24 cellular contexts compared by ENCODE assay signal in genomic region chr4:76767983-76768382, GRCh38.
A peak's percentile ranks its signal among the peaks of the same experiment; 100 is the strongest.
DNase-seq lines count a peak whose midpoint lies in the region; ATAC-seq and TF ChIP-seq lines count a peak whose summit lies in the region.
"Had no signal": no experiment of that assay in that cellular context is flagged by ENCODE, and none has a peak within 500 bp of the region (broad histone marks: within the 10 kb centered on the region; RNA-seq: fewer than 3 reads in every experiment).

No MANE protein-coding gene starts in this region.

- H3K27me3 ChIP-seq in GM23248 (replicated peaks; ENCODE audit: insufficient read depth) (no peaks in the 10 kb centered on the region), smooth muscle cell (ENCODE audit: low read depth) (no peaks in the 10 kb centered on the region), vagina (no peaks in the 10 kb centered on the region)
- H3K27me3 ChIP-seq: ascending aorta, pancreas had no signal

- ATAC-seq in SK-N-SH treated with all-trans-retinoic acid at 6 μM for 48 hours (peak; percentile 74), left ventricle myocardium superior (no peak)
- no peak for ATAC-seq in stimulated activated effector memory CD8-positive, alpha-beta T cell treated with anti-CD3 and anti-CD28 coated beads, Interleukin-12 subunit alpha, Interleukin-12 subunit beta, amount 100 ng/mL, for 72 hours
- ATAC-seq: T-helper 17 cell had no signal

- 20 to 30% methylated on average over 2 of the region's 2 CpGs for WGBS in GM23248 (ENCODE audit: low coverage in 1 of 2, low lambda C conversion rate in 2 of 2, missing lambda C conversion rate in 2 of 2), 2 experiments
- 1% methylated on average over 2 of the region's 2 CpGs for WGBS in smooth muscle cell (ENCODE audit: low lambda C conversion rate)

- in situ Hi-C loops in GM23248 (cut with MboI): no loop called here

- no peaks in the 10 kb centered on the region for H3K9me3 ChIP-seq in GM23248 (ENCODE audit: low read depth)
- no peaks in the 10 kb centered on the region for H3K9me3 ChIP-seq in smooth muscle cell (replicated peaks; ENCODE audit: low read depth)
- H3K9me3 ChIP-seq in vagina: no peaks in the 10 kb centered on the region
- H3K9me3 ChIP-seq: ascending aorta, pancreas had no signal

- H3K27ac ChIP-seq in GM23248: peak overlapping the region; percentile 54
- peak overlapping the region; percentile 85 for H3K27ac ChIP-seq in smooth muscle cell (ENCODE audit: low read depth)
- H3K27ac ChIP-seq in vagina: no peak overlapping the region
- H3K27ac ChIP-seq: ascending aorta, pancreas, RWPE1 had no signal

- no peaks in the 10 kb centered on the region for H3K9me2 ChIP-seq in GM23248 (ENCODE audit: insufficient read depth)

- H3K79me2 ChIP-seq in GM23248 (ENCODE audit: insufficient read depth): no peaks in the 10 kb centered on the region
- H3K79me2 ChIP-seq in smooth muscle cell (ENCODE audit: low read depth): no peaks in the 10 kb centered on the region

- H3K36me3 Mint-ChIP-seq in stimulated activated effector memory CD8-positive, alpha-beta T cell treated with anti-CD3 and anti-CD28 coated beads, Interleukin-12 subunit alpha, Interleukin-12 subunit beta, amount 100 ng/mL, for 72 hours: no peaks in the 10 kb centered on the region
- H3K36me3 Mint-ChIP-seq: CD14-positive monocyte had no signal

- no peak for TF ChIP-seq POLR2A in vagina (IDR thresholded peaks at IDR 0.05)

- peak overlapping the region; percentile 42 for H3K9ac ChIP-seq in GM23248
- H3K9ac ChIP-seq in smooth muscle cell (ENCODE audit: low read depth): peak overlapping the region; percentile 38

- H3K4me3 ChIP-seq in GM23248: no peak overlapping the region
- no peak overlapping the region for H3K4me3 ChIP-seq in fibroblast of the aortic adventitia (ENCODE audit: low read depth, low read length)
- no peak overlapping the region for H3K4me3 ChIP-seq in smooth muscle cell
- no peak overlapping the region for H3K4me3 ChIP-seq in vagina
- H3K4me3 ChIP-seq: ascending aorta, pancreas had no signal

- no peaks in the 10 kb centered on the region for H3K4me1 Mint-ChIP-seq in stimulated activated effector memory CD8-positive, alpha-beta T cell treated with anti-CD3 and anti-CD28 coated beads, Interleukin-12 subunit alpha, Interleukin-12 subunit beta, amount 100 ng/mL, for 72 hours
- H3K4me1 Mint-ChIP-seq: CD14-positive monocyte, T-helper 17 cell had no signal

- H3K36me3 ChIP-seq in GM23248 (ENCODE audit: low read depth) (peaks cover 22% of the 10 kb centered on the region; the same call in 1 of the 2 replicates), smooth muscle cell (ENCODE audit: low read depth) (no peaks in the 10 kb centered on the region), vagina (no peaks in the 10 kb centered on the region)

- intact Hi-C loops in vagina (cut with DNase I): no loop called here
- intact Hi-C loops in left ventricle myocardium superior (cut with micrococcal nuclease): no loop called here

- H3K4me2 ChIP-seq in GM23248 (ENCODE audit: unreplicated experiment) (peak overlapping the region; percentile 12), smooth muscle cell (peak overlapping the region; percentile 70)

- H4K20me1 ChIP-seq in GM23248 (ENCODE audit: insufficient read depth): no peaks in the 10 kb centered on the region
- no peaks in the 10 kb centered on the region for H4K20me1 ChIP-seq in smooth muscle cell (ENCODE audit: low read depth)

- H3K27ac Mint-ChIP-seq in stimulated activated effector memory CD8-positive, alpha-beta T cell treated with anti-CD3 and anti-CD28 coated beads, Interleukin-12 subunit alpha, Interleukin-12 subunit beta, amount 100 ng/mL, for 72 hours: no peak overlapping the region
- H3K27ac Mint-ChIP-seq: dendritic cell treated with granulocyte-macrophage colony-stimulating factor and Interleukin-4, amounts not matched to agents 40 ng/mL and 50 ng/mL, for 4 days; T-helper 17 cell had no signal

- H2AFZ ChIP-seq in GM23248 (no peak overlapping the region), smooth muscle cell (ENCODE audit: low read depth) (no peak overlapping the region)

- DNase-seq in GM23248 (peak; percentile 47), fibroblast of the aortic adventitia (ENCODE audit: low read depth) (peak; percentile 45), smooth muscle cell (lab: John Stamatoyannopoulos, UW; ENCODE audit: unreplicated experiment) (no peak), vagina (ENCODE audit: extremely low spot score in 2 of 2) (no peak), left ventricle myocardium superior (no peak)
- no peak for DNase-seq in stimulated activated effector memory CD8-positive, alpha-beta T cell treated with anti-CD3 and anti-CD28 coated beads, Interleukin-12 subunit alpha, Interleukin-12 subunit beta, amount 100 ng/mL, for 72 hours (ENCODE audit: low spot score in 2 of 2)
- DNase-seq: activated CD4-positive, CD25-positive, alpha-beta regulatory T cell treated with anti-CD3 and anti-CD28 coated beads, Interleukin-2, amount 50 U/mL, for 72 hours; activated CD8-positive, alpha-beta memory T cell treated with anti-CD3 and anti-CD28 coated beads, Interleukin-2, amount 50 U/mL, for 48 hours; activated naive CD4-positive, alpha-beta T cell; DND-41; erythroblast; H7; head of caudate nucleus; kidney; NCI-H1694; NCI-H345; pancreas; small intestine; T-helper 17 cell had no signal

- H3F3A ChIP-seq in GM23248 (ENCODE audit: insufficient read depth) (peaks cover 77% of the 10 kb centered on the region), smooth muscle cell (ENCODE audit: low read depth) (peaks cover 30% of the 10 kb centered on the region)

- H3K4me1 ChIP-seq in GM23248 (ENCODE audit: insufficient read depth): peaks cover 61% of the 10 kb centered on the region
- peaks cover 21% of the 10 kb centered on the region for H3K4me1 ChIP-seq in smooth muscle cell (ENCODE audit: low read depth)
- H3K4me1 ChIP-seq in vagina: no peaks in the 10 kb centered on the region
- H3K4me1 ChIP-seq: ascending aorta, pancreas had no signal

- TF ChIP-seq CTCF in fibroblast of the aortic adventitia (IDR thresholded peaks at IDR 0.05; ENCODE audit: insufficient read depth, low read length): no peak
- no peak for TF ChIP-seq CTCF in smooth muscle cell (IDR thresholded peaks at IDR 0.05; ENCODE audit: borderline replicate concordance, insufficient read depth, poor library complexity, severe bottlenecking)
- no peak for TF ChIP-seq CTCF in vagina (IDR thresholded peaks at IDR 0.05)

- no peak overlapping the region for H3K4me3 Mint-ChIP-seq in stimulated activated effector memory CD8-positive, alpha-beta T cell treated with anti-CD3 and anti-CD28 coated beads, Interleukin-12 subunit alpha, Interleukin-12 subunit beta, amount 100 ng/mL, for 72 hours
- H3K4me3 Mint-ChIP-seq: CD14-positive monocyte; dendritic cell treated with granulocyte-macrophage colony-stimulating factor and Interleukin-4, amounts not matched to agents 40 ng/mL and 50 ng/mL, for 4 days; T-helper 17 cell had no signal

- H3K9me3 Mint-ChIP-seq in stimulated activated effector memory CD8-positive, alpha-beta T cell treated with anti-CD3 and anti-CD28 coated beads, Interleukin-12 subunit alpha, Interleukin-12 subunit beta, amount 100 ng/mL, for 72 hours: no peaks in the 10 kb centered on the region
- H3K9me3 Mint-ChIP-seq: dendritic cell treated with granulocyte-macrophage colony-stimulating factor and Interleukin-4, amounts not matched to agents 40 ng/mL and 50 ng/mL, for 4 days had no signal

TF ChIP-seq in SK-N-SH treated with all-trans-retinoic acid at 6 μM for 48 hours, 23 proteins besides CTCF, POLR2A, EP300 and RAD21:
- TF ChIP-seq ISL1 (CRISPR knock-in tag; IDR thresholded peaks at IDR 0.05): peak; percentile 58
- TF ChIP-seq ESRRG (CRISPR knock-in tag; IDR thresholded peaks at IDR 0.05): no peak
- no peak for TF ChIP-seq TCF4 (CRISPR knock-in tag; IDR thresholded peaks at IDR 0.05; ENCODE audit: borderline replicate concordance)

Comparison
In these comparisons a context has a peak if more than half of its experiments do, and no peak if none do; other contexts are left out.
1. DNase-seq: peak in GM23248 (single experiment) and fibroblast of the aortic adventitia (single experiment); none in smooth muscle cell (single experiment), stimulated activated effector memory CD8-positive, alpha-beta T cell treated with anti-CD3 and anti-CD28 coated beads, Interleukin-12 subunit alpha, Interleukin-12 subunit beta, amount 100 ng/mL, for 72 hours (0 of 2), vagina (0 of 2) and left ventricle myocardium superior (single experiment).